ENCODE assay signal across 11 cellular contexts in the genomic region with DNA sequence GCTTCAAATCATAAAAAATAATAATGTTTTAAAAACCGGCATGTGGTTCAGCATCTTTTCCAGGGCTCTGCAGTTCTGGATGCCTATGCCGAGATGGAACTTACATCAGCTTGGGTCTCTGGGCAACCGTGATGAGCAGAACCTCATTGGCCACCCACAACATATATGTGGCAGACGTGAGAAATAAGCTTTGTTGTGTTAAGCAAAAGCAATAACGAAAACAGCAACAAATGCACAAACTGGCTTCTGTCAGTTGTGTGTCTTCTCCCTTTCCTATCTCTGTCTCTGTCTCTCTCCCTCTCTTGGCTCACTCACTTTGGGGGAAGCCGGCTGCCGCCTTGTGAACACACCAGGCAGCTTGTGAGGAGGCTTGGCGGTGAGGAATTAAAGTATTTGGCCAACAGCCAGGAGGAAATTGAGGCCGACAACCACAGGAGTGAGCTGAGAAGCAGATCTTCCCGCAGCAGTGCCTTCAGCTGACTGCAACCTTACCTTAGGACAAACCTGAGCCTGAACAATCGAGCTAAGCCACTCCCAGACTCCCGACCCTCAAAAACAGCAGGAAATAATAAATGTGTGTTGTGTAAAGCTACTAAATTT. TPM values are rescaled to one million over a fixed set of nuclear protein-coding genes. Genes with fewer than 3 reads are reported as not detected.
DNase-seq lines count a peak whose midpoint lies in the region; ATAC-seq lines count a peak whose summit lies in the region.
"Had no signal": no experiment of that assay in that cellular context is flagged by ENCODE, and none has a peak within 500 bp of the region (broad histone marks: within the 10 kb centered on the region; RNA-seq: fewer than 3 reads in every experiment).

No MANE protein-coding gene starts in this region.

- H3K27me3 Mint-ChIP-seq in activated CD8-positive, alpha-beta memory T cell treated with anti-CD3 and anti-CD28 coated beads, Interleukin-2, amount 10 ng/mL, durations not matched to agents 7 days and 5 days: peaks cover 12% of the 10 kb centered on the region
- H3K27me3 Mint-ChIP-seq in naive B cell: no peaks in the 10 kb centered on the region

- H3K4me3 ChIP-seq in Jurkat, Clone E6-1 (ENCODE audit: low read length): no peak overlapping the region

- no peaks in the 10 kb centered on the region for H3K36me3 Mint-ChIP-seq in activated CD8-positive, alpha-beta memory T cell treated with anti-CD3 and anti-CD28 coated beads, Interleukin-2, amount 10 ng/mL, durations not matched to agents 7 days and 5 days
- no peaks in the 10 kb centered on the region for H3K36me3 Mint-ChIP-seq in naive B cell

- no peaks in the 10 kb centered on the region for H3K9me3 Mint-ChIP-seq in activated CD8-positive, alpha-beta memory T cell treated with anti-CD3 and anti-CD28 coated beads, Interleukin-2, amount 10 ng/mL, durations not matched to agents 7 days and 5 days (ENCODE audit: low read depth)
- no peaks in the 10 kb centered on the region for H3K9me3 Mint-ChIP-seq in naive B cell
- H3K9me3 Mint-ChIP-seq: H9 had no signal

- no peak overlapping the region for H3K4me3 Mint-ChIP-seq in activated CD8-positive, alpha-beta memory T cell treated with anti-CD3 and anti-CD28 coated beads, Interleukin-2, amount 10 ng/mL, durations not matched to agents 7 days and 5 days
- peak overlapping the region; percentile 61 to 93 (median 84) for H3K4me3 Mint-ChIP-seq in naive B cell
- H3K4me3 Mint-ChIP-seq: H9 had no signal

- CTCF ChIA-PET in activated CD8-positive, alpha-beta memory T cell treated with anti-CD3 and anti-CD28 coated beads, Interleukin-2, amount 10 ng/mL, durations not matched to agents 7 days and 5 days (lab: Charles Lee): interaction anchor here (0.9 to 1.0 kb wide), 2 partner anchors 23 to 28 kb away, joined by 4 to 5 read pairs; partner anchors contain the start of gene CDCA7L

- peaks cover 9% of the 10 kb centered on the region for H3K4me1 Mint-ChIP-seq in activated CD8-positive, alpha-beta memory T cell treated with anti-CD3 and anti-CD28 coated beads, Interleukin-2, amount 10 ng/mL, durations not matched to agents 7 days and 5 days
- peaks cover 48 to 70% (median 57%) of the 10 kb centered on the region in 3 donors for H3K4me1 Mint-ChIP-seq in naive B cell

- peak; percentile 57 for ATAC-seq in activated CD8-positive, alpha-beta memory T cell treated with anti-CD3 and anti-CD28 coated beads, Interleukin-2, amount 10 ng/mL, durations not matched to agents 7 days and 5 days
- no peak for ATAC-seq in naive B cell (ENCODE audit: low read depth in 2 of 2)

- DNase-seq in NCI-H2171 treated with DMSO at 0.1 percent for 48 hours (lab: John Stamatoyannopoulos, UW) (peak; percentile 9), NCI-H2171 (lab: John Stamatoyannopoulos, UW) (no peak), naive B cell (peak; percentile 46), NCI-H1417 treated with DMSO at 0.1 percent for 48 hours (lab: John Stamatoyannopoulos, UW) (no peak), NCI-H1694 treated with DMSO at 0.1 percent for 48 hours (lab: John Stamatoyannopoulos, UW) (no peak), HuH-7.5 (ENCODE audit: low spot score) (no peak)
- peak; percentile 87 for DNase-seq in Jurkat, Clone E6-1 (ENCODE audit: low read depth, low spot score)
- peak; percentile 49 for DNase-seq in activated CD8-positive, alpha-beta memory T cell treated with anti-CD3 and anti-CD28 coated beads, Interleukin-2, amount 10 ng/mL, durations not matched to agents 7 days and 5 days
- DNase-seq: effector CD8-positive, alpha-beta T cell; H9; OCI-M1 had no signal

- H3K27ac Mint-ChIP-seq in activated CD8-positive, alpha-beta memory T cell treated with anti-CD3 and anti-CD28 coated beads, Interleukin-2, amount 10 ng/mL, durations not matched to agents 7 days and 5 days: no peak overlapping the region
- H3K27ac Mint-ChIP-seq in naive B cell: peak overlapping the region; percentile 89 to 99 (median 96)

RNA-seq across cellular contexts. Expression of gene CDCA7L, which starts 21.9 kb away (rescaled TPM):
- 231 TPM for polyA plus RNA-seq in Jurkat, Clone E6-1 (2012; ENCODE audit: insufficient read depth, insufficient read length)
- total RNA-seq in activated CD8-positive, alpha-beta memory T cell treated with anti-CD3 and anti-CD28 coated beads, Interleukin-2, amount 10 ng/mL, durations not matched to agents 7 days and 5 days: 100 to 1,000 TPM in 1 of 2 experiments, 10 to 100 TPM in 1; 59.0 to 103 TPM
- 100 to 1,000 TPM; 229 to 356 (median 303) TPM for polyA plus RNA-seq in naive B cell (ENCODE audit: low read depth in 6 of 6)

Comparison
In these comparisons a context has a peak if more than half of its experiments do, and no peak if none do; other contexts are left out.
1. DNase-seq: peak in NCI-H2171 treated with DMSO at 0.1 percent for 48 hours (single experiment), Jurkat, Clone E6-1 (single experiment), activated CD8-positive, alpha-beta memory T cell treated with anti-CD3 and anti-CD28 coated beads, Interleukin-2, amount 10 ng/mL, durations not matched to agents 7 days and 5 days (single experiment) and naive B cell (single experiment); none in NCI-H2171 (single experiment), NCI-H1417 treated with DMSO at 0.1 percent for 48 hours (single experiment), NCI-H1694 treated with DMSO at 0.1 percent for 48 hours (single experiment) and HuH-7.5 (single experiment).